Comparison of ENCODE assay signal across 30 cellular contexts in the genomic region with DNA sequence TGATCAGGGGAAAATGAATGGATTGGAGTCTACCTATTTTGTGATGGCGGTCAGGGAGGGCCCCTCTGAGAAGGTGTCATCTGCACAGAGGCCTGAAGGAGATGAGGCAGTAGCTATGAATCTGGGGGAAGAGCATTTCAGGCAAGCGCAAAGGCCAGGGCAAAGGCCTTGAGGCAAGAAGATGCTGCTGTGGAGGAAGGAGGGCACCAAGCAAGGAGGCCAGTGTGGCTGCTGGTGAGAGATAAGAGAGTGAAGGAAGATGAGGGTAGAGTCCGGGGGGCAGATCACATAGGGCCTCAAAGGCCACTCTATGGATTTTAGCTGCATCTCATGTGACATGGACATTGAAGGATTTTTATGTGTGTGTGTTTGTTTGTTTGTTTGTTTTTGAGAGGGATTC. TPM values are rescaled to one million over a fixed set of nuclear protein-coding genes. Genes with fewer than 3 reads are reported as not detected.
"Had no signal": no experiment of that assay in that cellular context is flagged by ENCODE, and none has a peak within 500 bp of the region (broad histone marks: within the 10 kb centered on the region; RNA-seq: fewer than 3 reads in every experiment).

No MANE protein-coding gene starts in this region.

- H3K27me3 ChIP-seq: hepatocyte, neural progenitor cell, uterus had no signal

- DNase-seq: dermis blood vessel endothelial cell; effector memory CD4-positive, alpha-beta T cell; foreskin fibroblast; gastrocnemius medialis; heart left ventricle; kidney; naive thymus-derived CD4-positive, alpha-beta T cell; psoas muscle; right cardiac atrium; spleen; stimulated activated CD4-positive, alpha-beta T cell treated with anti-CD3 and anti-CD28 coated beads, Interleukin-4, amount 100 ng/mL, for 4 hours; upper lobe of left lung; uterus had no signal

- ATAC-seq: esophagus mucosa; gastrocnemius medialis; heart left ventricle; left lobe of liver; naive thymus-derived CD4-positive, alpha-beta T cell; psoas muscle; right cardiac atrium; stimulated activated memory B cell treated with anti-CD40 and anti-IgM and Interleukin-4, amounts not matched to agents 10 μg/mL and 1 μg/mL and 100 μg/mL, for 72 hours had no signal

- H3K9me3 Mint-ChIP-seq: memory B cell; naive thymus-derived CD4-positive, alpha-beta T cell; nephron; neural progenitor cell; stimulated activated memory B cell treated with anti-CD40 and anti-IgM and Interleukin-4, amounts not matched to agents 10 μg/mL and 1 μg/mL and 100 μg/mL, for 72 hours; stimulated activated naive CD8-positive, alpha-beta T cell treated with anti-CD3 and anti-CD28 coated beads, Interleukin-15, Interleukin-2, amounts not matched to agents 100 ng/mL and 50 ng/mL, for 24 hours had no signal

- H3K27ac ChIP-seq: coronary artery, gastrocnemius medialis, heart left ventricle, hepatocyte, neural progenitor cell, parathyroid adenoma, psoas muscle, skin epidermis, spleen, thoracic aorta, tibial nerve, upper lobe of left lung, uterus had no signal

- H3K36me3 ChIP-seq: gastrocnemius medialis, heart left ventricle, neural progenitor cell, spleen, thoracic aorta, tibial nerve, upper lobe of left lung, uterus had no signal

- H3K4me3 ChIP-seq: coronary artery, gastrocnemius medialis, heart left ventricle, hepatocyte, lung, neural progenitor cell, psoas muscle, skin epidermis, spleen, thoracic aorta, tibial nerve, upper lobe of left lung, uterus had no signal

- H3K27ac Mint-ChIP-seq: memory B cell; naive thymus-derived CD4-positive, alpha-beta T cell; nephron; neural progenitor cell; stimulated activated memory B cell treated with anti-CD40 and anti-IgM and Interleukin-4, amounts not matched to agents 10 μg/mL and 1 μg/mL and 100 μg/mL, for 72 hours; stimulated activated naive CD8-positive, alpha-beta T cell treated with anti-CD3 and anti-CD28 coated beads, Interleukin-15, Interleukin-2, amounts not matched to agents 100 ng/mL and 50 ng/mL, for 24 hours had no signal

- H3K36me3 Mint-ChIP-seq: memory B cell; naive thymus-derived CD4-positive, alpha-beta T cell; neural progenitor cell; stimulated activated memory B cell treated with anti-CD40 and anti-IgM and Interleukin-4, amounts not matched to agents 10 μg/mL and 1 μg/mL and 100 μg/mL, for 72 hours had no signal

- H3K4me1 ChIP-seq: parathyroid adenoma, uterus had no signal

- H3K9me3 ChIP-seq: gastrocnemius medialis, heart left ventricle, psoas muscle, spleen, thoracic aorta, tibial nerve, upper lobe of left lung, uterus had no signal

- H3K9ac ChIP-seq: neural progenitor cell, parathyroid adenoma had no signal

- H3K4me3 Mint-ChIP-seq: memory B cell; naive thymus-derived CD4-positive, alpha-beta T cell; nephron; neural progenitor cell; stimulated activated memory B cell treated with anti-CD40 and anti-IgM and Interleukin-4, amounts not matched to agents 10 μg/mL and 1 μg/mL and 100 μg/mL, for 72 hours; stimulated activated naive CD8-positive, alpha-beta T cell treated with anti-CD3 and anti-CD28 coated beads, Interleukin-15, Interleukin-2, amounts not matched to agents 100 ng/mL and 50 ng/mL, for 24 hours had no signal

RNA-seq across cellular contexts. Expression of gene TCF15, which starts 45.9 kb away (rescaled TPM):
- total RNA-seq: esophagus mucosa; hepatocyte; left lobe of liver; liver; naive thymus-derived CD4-positive, alpha-beta T cell; osteoblast; renal cortical epithelial cell; thoracic aorta had no signal
- polyA plus RNA-seq: hepatocyte; liver; naive thymus-derived CD4-positive, alpha-beta T cell had no signal
